In the genomic region with DNA sequence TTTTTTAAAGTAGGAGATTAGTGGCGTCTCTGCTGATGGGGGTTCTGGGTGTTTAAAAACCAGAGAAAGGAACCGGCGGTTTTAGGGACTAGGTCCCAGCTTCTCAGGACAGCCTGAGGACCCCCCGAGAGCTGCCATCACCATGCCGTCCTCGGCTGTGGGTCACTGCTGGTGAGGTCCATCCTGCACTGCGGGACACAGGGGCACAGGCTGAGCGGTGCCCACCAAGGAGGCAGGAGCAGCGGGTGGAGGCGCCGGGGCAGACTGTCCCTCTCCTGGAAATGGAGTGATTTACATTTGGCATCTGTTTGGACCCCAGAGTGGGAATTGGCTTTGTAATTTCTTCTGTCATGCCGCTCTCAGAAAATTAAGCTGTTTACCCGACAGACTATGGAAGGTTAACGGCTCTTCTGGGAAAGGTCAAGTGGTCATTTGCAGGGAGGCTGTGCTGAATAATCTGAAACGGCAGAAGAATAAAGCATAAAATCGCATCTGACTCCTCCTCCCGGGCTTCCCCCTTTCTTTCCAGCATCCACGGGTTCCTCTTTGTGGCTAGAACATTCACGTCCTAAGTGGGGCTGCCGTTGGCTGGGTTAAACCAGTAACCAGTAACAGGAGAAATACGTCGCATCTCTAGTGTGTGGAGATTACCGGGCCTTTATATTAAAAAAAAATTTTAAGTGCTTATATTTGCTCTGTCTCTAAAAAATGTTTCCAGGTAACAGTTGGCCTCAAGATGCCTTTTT, we compare ENCODE assay signal across 15 cellular contexts. TPM values are rescaled to one million over a fixed set of nuclear protein-coding genes. Genes with fewer than 3 reads are reported as not detected.
DNase-seq lines count a peak whose midpoint lies in the region; ATAC-seq lines count a peak whose summit lies in the region.
"Had no signal": no experiment of that assay in that cellular context is flagged by ENCODE, and none has a peak within 500 bp of the region (broad histone marks: within the 10 kb centered on the region; RNA-seq: fewer than 3 reads in every experiment).

No MANE protein-coding gene starts in this region.

- peak overlapping the region in 5 of 10 donors; percentile 29 to 89 (median 50) for H3K27ac Mint-ChIP-seq in naive thymus-derived CD8-positive, alpha-beta T cell

- H3K4me3 Mint-ChIP-seq in naive thymus-derived CD8-positive, alpha-beta T cell: peak overlapping the region in 9 of 10 donors; percentile 14 to 86 (median 72)

- peaks cover 0 to 30% (median 22%) of the 10 kb centered on the region in 3 donors for H3K36me3 Mint-ChIP-seq in naive thymus-derived CD8-positive, alpha-beta T cell

- no peaks in the 10 kb centered on the region for H3K9me3 Mint-ChIP-seq in naive thymus-derived CD8-positive, alpha-beta T cell

- no peaks in the 10 kb centered on the region for H3K27me3 Mint-ChIP-seq in naive thymus-derived CD8-positive, alpha-beta T cell

- peaks cover 0 to 10% (median 3%) of the 10 kb centered on the region in 4 donors for H3K4me1 Mint-ChIP-seq in naive thymus-derived CD8-positive, alpha-beta T cell

- DNase-seq in DMS79 treated with DMSO at 0.1 percent for 48 hours (lab: John Stamatoyannopoulos, UW): peak; percentile 10
- no peak for DNase-seq in DMS79 (lab: John Stamatoyannopoulos, UW)
- DNase-seq in NCI-H1105 treated with DMSO at 0.1 percent for 48 hours (lab: John Stamatoyannopoulos, UW): peak; percentile 7
- DNase-seq in SHP77 treated with DMSO at 0.1 percent for 48 hours (lab: John Stamatoyannopoulos, UW): peak; percentile 26
- no peak for DNase-seq in naive thymus-derived CD8-positive, alpha-beta T cell
- DNase-seq in kidney glomerular epithelial cell (lab: John Stamatoyannopoulos, UW): no peak
- DNase-seq in HCEC 1CT: no peak
- DNase-seq: COR-L47, hypothalamus, IMR-90, NCI-H1930, pancreas had no signal

- POLR2A ChIA-PET in naive thymus-derived CD8-positive, alpha-beta T cell (lab: Charles Lee): no interaction called here

- ATAC-seq in naive thymus-derived CD8-positive, alpha-beta T cell: no peak
- no peak for ATAC-seq in HG03045 (IDR thresholded peaks at IDR 0.05; ENCODE audit: unreplicated experiment)

RNA-seq across cellular contexts. Expression of a gene that starts 31.7 kb away (rescaled TPM):
- total RNA-seq in naive thymus-derived CD8-positive, alpha-beta T cell: 10 to 100 TPM; 26.5 to 27.4 TPM
- polyA plus RNA-seq in naive thymus-derived CD8-positive, alpha-beta T cell: 10 to 100 TPM; 18.1 to 23.3 (median 21.5) TPM

RNA-seq across cellular contexts. Expression of a gene that starts 43.5 kb away (rescaled TPM):
- total RNA-seq in naive thymus-derived CD8-positive, alpha-beta T cell: not detected
- polyA plus RNA-seq in naive thymus-derived CD8-positive, alpha-beta T cell: not detected
- total RNA-seq: A172, IMR-90, liver, pancreas had no signal
- polyA plus RNA-seq: IMR-90, liver, pancreas had no signal

Comparison
In these comparisons a context has a peak if more than half of its experiments do, and no peak if none do; other contexts are left out.
1. DNase-seq: peak in DMS79 treated with DMSO at 0.1 percent for 48 hours (single experiment), NCI-H1105 treated with DMSO at 0.1 percent for 48 hours (single experiment) and SHP77 treated with DMSO at 0.1 percent for 48 hours (single experiment); none in DMS79 (single experiment), naive thymus-derived CD8-positive, alpha-beta T cell (0 of 10), kidney glomerular epithelial cell (single experiment) and HCEC 1CT (single experiment).